18 cellular contexts compared by ENCODE assay signal in the genomic region with DNA sequence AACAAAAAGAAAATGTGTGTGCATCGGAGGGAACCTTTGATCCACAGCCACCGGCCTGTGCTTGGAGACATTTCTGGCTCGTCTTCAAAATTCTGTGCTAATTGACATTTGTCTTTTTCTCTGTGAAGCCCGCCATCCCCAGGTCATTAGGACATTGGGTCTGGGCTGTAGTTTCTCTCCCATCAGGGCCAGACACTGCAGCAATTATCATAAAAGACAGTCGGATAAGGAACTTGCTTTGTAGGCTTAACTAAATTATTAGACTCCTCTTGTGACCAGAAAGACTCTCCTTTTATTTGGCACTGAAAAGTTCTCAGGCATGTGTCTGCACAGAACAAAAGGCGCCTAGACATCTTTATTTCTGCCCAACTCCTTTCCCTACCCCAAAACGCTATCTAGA. TPM values are rescaled to one million over a fixed set of nuclear protein-coding genes. Genes with fewer than 3 reads are reported as not detected.
DNase-seq lines count a peak whose midpoint lies in the region; TF ChIP-seq lines count a peak whose summit lies in the region.
"Had no signal": no experiment of that assay in that cellular context is flagged by ENCODE, and none has a peak within 500 bp of the region (broad histone marks: within the 10 kb centered on the region; RNA-seq: fewer than 3 reads in every experiment).

No MANE protein-coding gene starts in this region.

- CTCF ChIA-PET in SK-N-SH (lab: Yijun Ruan, JAX): interaction anchor here (1.4 to 2.7 kb wide), 3 partner anchors 13 to 49 kb away, joined by 3 to 12 read pairs (median 4); a partner anchor contains a TSS

- DNase-seq in BE2C (peak; percentile 54), SK-N-SH (peak; percentile 63), mesenteric fat pad (ENCODE audit: low spot score) (peak; percentile 24), testis (no peak), KBM-7 (no peak), NCI-H526 treated with DMSO at 0.1 percent for 48 hours (lab: John Stamatoyannopoulos, UW) (no peak), Ammon's horn (ENCODE audit: low spot score) (no peak)
- DNase-seq: C1 segment of cervical spinal cord; Calu3; CD4-positive, alpha-beta memory T cell; COR-L47; DMS53; DMS79 treated with DMSO at 0.1 percent for 48 hours; GF-D8; H9 had no signal

- no peaks in the 10 kb centered on the region for H4K20me1 ChIP-seq in SK-N-SH (ENCODE audit: insufficient read depth)

- H3K27me3 ChIP-seq in BE2C: no peaks in the 10 kb centered on the region
- H3K27me3 ChIP-seq in SK-N-SH (ENCODE audit: insufficient read depth): no peaks in the 10 kb centered on the region
- H3K27me3 ChIP-seq in testis: no peaks in the 10 kb centered on the region

- in situ Hi-C loops in KBM-7 (cut with MboI; ENCODE audit: low pct_unique_long_range_greater_than_20kb, low sequenced_read_pairs): no loop called here

- TF ChIP-seq CTCF in BE2C (IDR thresholded peaks at IDR 0.05; ENCODE audit: low read depth, low read length) (no peak), SK-N-SH (IDR thresholded peaks at IDR 0.05) (no peak), testis (IDR thresholded peaks at IDR 0.05) (no peak)

- H3K9me3 ChIP-seq in BE2C (peaks cover 4% of the 10 kb centered on the region; the same call in 1 of the 2 replicates), SK-N-SH (no peaks in the 10 kb centered on the region), testis (no peaks in the 10 kb centered on the region)

- TF ChIP-seq EP300 in SK-N-SH (IDR thresholded peaks at IDR 0.05; ENCODE audit: borderline replicate concordance in 1 of 2, low read depth in 1 of 2, low read length in 1 of 2): peak in 1 of 2 experiments; percentile 89; a peak in 2 of 4 replicates

- H3K4me3 ChIP-seq in BE2C (ENCODE audit: low read depth, low read length) (no peak overlapping the region), SK-N-SH (ENCODE audit: low read depth in 2 of 2, low read length in 1 of 2) (no peak overlapping the region), testis (no peak overlapping the region)
- H3K4me3 ChIP-seq: GM23338 had no signal

- POLR2A ChIA-PET in SK-N-SH (lab: Yijun Ruan, JAX): interaction anchor here (2.0 kb wide), 1 partner anchor 50 kb away, joined by 11 read pairs; a partner anchor contains a TSS

- no peak overlapping the region for H3K9ac ChIP-seq in SK-N-SH

- peak overlapping the region in 1 of 2 experiments; percentile 86; a peak in 2 of 4 replicates for H3K27ac ChIP-seq in SK-N-SH (ENCODE audit: low read depth in 2 of 2, low read length in 1 of 2)
- H3K27ac ChIP-seq in testis: peak overlapping the region; percentile 81 to 88
- H3K27ac ChIP-seq: 22Rv1 had no signal

- TF ChIP-seq POLR2A in testis (IDR thresholded peaks at IDR 0.05): no peak

- H3K36me3 ChIP-seq in BE2C (no peaks in the 10 kb centered on the region), SK-N-SH (replicated peaks in 1 of 2; ENCODE audit: control insufficient read depth in 1 of 2, insufficient read depth in 2 of 2, low read length in 1 of 2) (no peaks in the 10 kb centered on the region), testis (ENCODE audit: low read depth, missing control alignments) (no peaks in the 10 kb centered on the region)

- H3F3A ChIP-seq in SK-N-SH (replicated peaks; ENCODE audit: insufficient read depth): no peaks in the 10 kb centered on the region

- peaks cover 11% of the 10 kb centered on the region for H3K4me1 ChIP-seq in BE2C
- peaks cover 0 to 41% of the 10 kb centered on the region in 2 experiments; a peak in 2 of 4 replicates for H3K4me1 ChIP-seq in SK-N-SH (ENCODE audit: control insufficient read depth in 1 of 2, insufficient read depth in 2 of 2, low read depth in 1 of 2, low read length in 1 of 2)
- peaks cover 25% of the 10 kb centered on the region for H3K4me1 ChIP-seq in testis

- no peak overlapping the region for H2AFZ ChIP-seq in SK-N-SH (ENCODE audit: low read depth)
- H2AFZ ChIP-seq: GM23338 had no signal

- no peaks in the 10 kb centered on the region for H3K79me2 ChIP-seq in SK-N-SH (ENCODE audit: insufficient read depth)

- H3K4me2 ChIP-seq in SK-N-SH: no peak overlapping the region
- H3K4me2 ChIP-seq: GM23338 had no signal

- intact Hi-C loops in testis (cut with DNase I; ENCODE audit: low total_unique reads): no loop called here

- TF ChIP-seq RAD21 in SK-N-SH (IDR thresholded peaks at IDR 0.05; ENCODE audit: low read length): peak; percentile 15; the same call in 1 of the 2 replicates

- WGBS in SK-N-SH (ENCODE audit: low lambda C conversion rate): 13% methylated on average over 7 of the region's 7 CpGs
- WGBS in testis, 2 donors: 68 to 78% methylated on average over 7 of the region's 7 CpGs

- H3K9me2 ChIP-seq in SK-N-SH: no peaks in the 10 kb centered on the region

TF ChIP-seq in SK-N-SH, 30 proteins besides CTCF, POLR2A, EP300 and RAD21:
- TF ChIP-seq EZH2phosphoT487 (IDR thresholded peaks at IDR 0.05; ENCODE audit: borderline replicate concordance, low read depth) (no peak), MXI1 (IDR thresholded peaks at IDR 0.05; ENCODE audit: low read depth, low read length) (peak; percentile 23; the same call in 1 of the 2 replicates), GABPA (IDR thresholded peaks at IDR 0.05; ENCODE audit: low read depth) (no peak), FOSL2 (IDR thresholded peaks at IDR 0.05; ENCODE audit: borderline replicate concordance, low read depth) (no peak), GATA2 (CRISPR knock-in tag; IDR thresholded peaks at IDR 0.05) (peak; percentile 64; the same call in 1 of the 2 replicates), RXRA (IDR thresholded peaks at IDR 0.05; ENCODE audit: borderline replicate concordance, low read depth) (no peak), RCOR1 (IDR thresholded peaks at IDR 0.05; ENCODE audit: low read length) (peak; percentile 94), CHD2 (IDR thresholded peaks at IDR 0.05; ENCODE audit: low read length, partially characterized antibody) (peak; percentile 80)
- TF ChIP-seq, protein P1, sequence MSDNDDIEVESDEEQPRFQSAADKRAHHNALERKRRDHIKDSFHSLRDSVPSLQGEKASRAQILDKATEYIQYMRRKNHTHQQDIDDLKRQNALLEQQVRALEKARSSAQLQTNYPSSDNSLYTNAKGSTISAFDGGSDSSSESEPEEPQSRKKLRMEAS (IDR thresholded peaks at IDR 0.05; ENCODE audit: low read depth): no peak

RNA-seq across cellular contexts. Expression of a gene that starts 49.1 kb away (rescaled TPM):
- polyA plus RNA-seq in BE2C (2012; ENCODE audit: insufficient read depth, insufficient read length, low read depth): 0.15 TPM
- polyA plus RNA-seq in SK-N-SH (2012; rRNA removed): 0.41 and 1.2 TPM in 2 replicates
- polyA plus RNA-seq in SK-N-SH (2012; cell fraction: cytosol; rRNA removed): 0.67 and 1.2 TPM in 2 replicates
- polyA plus RNA-seq in SK-N-SH (2012; cell fraction: nucleus; rRNA removed): 0.57 and 0.69 TPM in 2 replicates
- 23.8 TPM for total RNA-seq in mesenteric fat pad
- total RNA-seq in testis: 100 to 1,000 TPM; 136 to 139 TPM
- 77.3 TPM for polyA plus RNA-seq in testis (ENCODE audit: insufficient read depth, low read depth, low replicate concordance)
- total RNA-seq: Calu3; CD4-positive, alpha-beta memory T cell; H4 had no signal
- polyA plus RNA-seq: CD4-positive, alpha-beta memory T cell had no signal

Comparison
In these comparisons a context has a peak if more than half of its experiments do, and no peak if none do; other contexts are left out.
1. DNase-seq: peak in BE2C (single experiment), SK-N-SH (single experiment) and mesenteric fat pad (single experiment); none in testis (single experiment), KBM-7 (single experiment), NCI-H526 treated with DMSO at 0.1 percent for 48 hours (single experiment) and Ammon's horn (single experiment).